26 cellular contexts compared by ENCODE assay signal in genomic region chr17:78624461-78625216, GRCh38. TPM values are rescaled to one million over a fixed set of nuclear protein-coding genes. Genes with fewer than 3 reads are reported as not detected.
"Had no signal": no experiment of that assay in that cellular context is flagged by ENCODE, and none has a peak within 500 bp of the region (broad histone marks: within the 10 kb centered on the region; RNA-seq: fewer than 3 reads in every experiment).

No MANE protein-coding gene starts in this region.

- H3K4me1 ChIP-seq: ascending aorta, neural progenitor cell, thyroid gland, upper lobe of right lung had no signal

- H3K27me3 Mint-ChIP-seq: activated CD8-positive, alpha-beta T cell treated with anti-CD3 and anti-CD28 coated beads for 36 hours; activated naive CD4-positive, alpha-beta T cell treated with anti-CD3 and anti-CD28 coated beads, Interleukin-2, amount 50 U/mL, for 24 hours; naive thymus-derived CD8-positive, alpha-beta T cell had no signal

- DNase-seq: activated CD4-positive, alpha-beta T cell treated with anti-CD3 and anti-CD28 coated beads, Interleukin-2, amount 10 ng/mL, durations not matched to agents 24 days and 14 days; activated CD8-positive, alpha-beta memory T cell treated with anti-CD3 and anti-CD28 coated beads, Interleukin-2, amount 10 ng/mL, durations not matched to agents 7 days and 5 days; activated CD8-positive, alpha-beta T cell treated with anti-CD3 and anti-CD28 coated beads for 36 hours; activated gamma-delta T cell; activated T-cell treated with anti-CD3 and anti-CD28 coated beads for 4 hours; brain microvascular endothelial cell; caudate nucleus; effector CD4-positive, alpha-beta T cell; foreskin fibroblast; naive thymus-derived CD8-positive, alpha-beta T cell; stimulated activated CD4-positive, alpha-beta T cell treated with anti-CD3 and anti-CD28 coated beads, Interleukin-4, amount 100 ng/mL, for 24 hours; stimulated activated naive CD8-positive, alpha-beta T cell treated with anti-CD3 and anti-CD28 coated beads, Interleukin-15, Interleukin-2, amounts not matched to agents 100 U/mL and 50 U/mL, for 24 hours; T1000; thyroid gland; upper lobe of right lung had no signal

- H3K27me3 ChIP-seq: ascending aorta, brain microvascular endothelial cell, neural progenitor cell, thyroid gland, upper lobe of right lung had no signal

- H3K36me3 ChIP-seq: ascending aorta, brain microvascular endothelial cell, neural progenitor cell, thyroid gland, upper lobe of right lung had no signal

- H3K4me2 ChIP-seq: neural progenitor cell had no signal

- H3K27ac ChIP-seq: ascending aorta, brain microvascular endothelial cell, neural progenitor cell, thyroid gland, upper lobe of right lung had no signal

- H3K9me3 Mint-ChIP-seq: activated CD4-positive, alpha-beta T cell treated with anti-CD3 and anti-CD28 coated beads, Interleukin-2, amount 10 ng/mL, durations not matched to agents 24 days and 14 days; activated CD8-positive, alpha-beta T cell treated with anti-CD3 and anti-CD28 coated beads for 36 hours; activated naive CD4-positive, alpha-beta T cell treated with anti-CD3 and anti-CD28 coated beads, Interleukin-2, amount 50 U/mL, for 24 hours; activated T-helper 1 cell treated with anti-CD3 and anti-CD28 coated beads, Interleukin-12 subunit alpha, Interleukin-12 subunit beta, Interleukin-2, Interleukin-4 antibody, amounts not matched to agents 30 ng/mL and 10 ng/mL and 1 ng/mL, durations not matched to agents 14 hours and 24 hours and 36 hours; dendritic cell treated with granulocyte-macrophage colony-stimulating factor and Interleukin-4, amounts not matched to agents 40 ng/mL and 50 ng/mL, for 4 days; T-helper 1 cell treated with Interleukin-12 subunit alpha and Interleukin-12 subunit beta and Interleukin-4 antibody, amounts not matched to agents 30 μg/mL and 1 μg/mL, for 36 hours had no signal

- H3K4me3 ChIP-seq: ascending aorta, lung, neural progenitor cell, thyroid gland, upper lobe of right lung had no signal

- H3K27ac Mint-ChIP-seq: activated CD4-positive, alpha-beta T cell treated with anti-CD3 and anti-CD28 coated beads, Interleukin-2, amount 10 ng/mL, durations not matched to agents 24 days and 14 days; activated CD8-positive, alpha-beta memory T cell treated with anti-CD3 and anti-CD28 coated beads, Interleukin-2, amount 10 ng/mL, durations not matched to agents 7 days and 5 days; activated CD8-positive, alpha-beta T cell treated with anti-CD3 and anti-CD28 coated beads for 36 hours; activated naive CD4-positive, alpha-beta T cell treated with anti-CD3 and anti-CD28 coated beads, Interleukin-2, amount 50 U/mL, for 24 hours; activated T-helper 1 cell treated with anti-CD3 and anti-CD28 coated beads, Interleukin-12 subunit alpha, Interleukin-12 subunit beta, Interleukin-2, Interleukin-4 antibody, amounts not matched to agents 30 ng/mL and 10 ng/mL and 1 ng/mL, durations not matched to agents 14 hours and 24 hours and 36 hours; dendritic cell treated with granulocyte-macrophage colony-stimulating factor and Interleukin-4, amounts not matched to agents 40 ng/mL and 50 ng/mL, for 4 days; mesothelial cell of epicardium; naive thymus-derived CD8-positive, alpha-beta T cell; T-helper 1 cell treated with Interleukin-12 subunit alpha and Interleukin-12 subunit beta and Interleukin-4 antibody, amounts not matched to agents 30 μg/mL and 1 μg/mL, for 36 hours had no signal

- H3K9ac ChIP-seq: neural progenitor cell had no signal

- H3K36me3 Mint-ChIP-seq: activated CD8-positive, alpha-beta memory T cell treated with anti-CD3 and anti-CD28 coated beads, Interleukin-2, amount 10 ng/mL, durations not matched to agents 7 days and 5 days; activated naive CD4-positive, alpha-beta T cell treated with anti-CD3 and anti-CD28 coated beads, Interleukin-2, amount 50 U/mL, for 24 hours; neural progenitor cell had no signal

- H3K9me3 ChIP-seq: ascending aorta, thyroid gland, upper lobe of right lung had no signal

- ATAC-seq: activated CD4-positive, CD25-positive, alpha-beta regulatory T cell treated with anti-CD3 and anti-CD28 coated beads, Interleukin-2, amount 50 U/mL, for 24 hours; activated CD8-positive, alpha-beta memory T cell treated with anti-CD3 and anti-CD28 coated beads, Interleukin-2, amount 10 ng/mL, durations not matched to agents 7 days and 5 days; activated CD8-positive, alpha-beta T cell treated with anti-CD3 and anti-CD28 coated beads for 36 hours; left lobe of liver; naive thymus-derived CD8-positive, alpha-beta T cell; stimulated activated naive CD8-positive, alpha-beta T cell treated with anti-CD3 and anti-CD28 coated beads, Interleukin-15, Interleukin-2, amounts not matched to agents 100 U/mL and 50 U/mL, for 24 hours; upper lobe of right lung had no signal

- H3K4me3 Mint-ChIP-seq: activated CD4-positive, alpha-beta T cell treated with anti-CD3 and anti-CD28 coated beads, Interleukin-2, amount 10 ng/mL, durations not matched to agents 24 days and 14 days; activated CD8-positive, alpha-beta memory T cell treated with anti-CD3 and anti-CD28 coated beads, Interleukin-2, amount 10 ng/mL, durations not matched to agents 7 days and 5 days; activated CD8-positive, alpha-beta T cell treated with anti-CD3 and anti-CD28 coated beads for 36 hours; activated naive CD4-positive, alpha-beta T cell treated with anti-CD3 and anti-CD28 coated beads, Interleukin-2, amount 50 U/mL, for 24 hours; activated T-helper 1 cell treated with anti-CD3 and anti-CD28 coated beads, Interleukin-12 subunit alpha, Interleukin-12 subunit beta, Interleukin-2, Interleukin-4 antibody, amounts not matched to agents 30 ng/mL and 10 ng/mL and 1 ng/mL, durations not matched to agents 14 hours and 24 hours and 36 hours; dendritic cell treated with granulocyte-macrophage colony-stimulating factor and Interleukin-4, amounts not matched to agents 40 ng/mL and 50 ng/mL, for 4 days; mesothelial cell of epicardium; naive thymus-derived CD8-positive, alpha-beta T cell; neural progenitor cell; T-helper 1 cell treated with Interleukin-12 subunit alpha and Interleukin-12 subunit beta and Interleukin-4 antibody, amounts not matched to agents 30 μg/mL and 1 μg/mL, for 36 hours had no signal

- H2AFZ ChIP-seq: neural progenitor cell had no signal

- H3K4me1 Mint-ChIP-seq: activated CD4-positive, alpha-beta T cell treated with anti-CD3 and anti-CD28 coated beads, Interleukin-2, amount 10 ng/mL, durations not matched to agents 24 days and 14 days; activated CD8-positive, alpha-beta memory T cell treated with anti-CD3 and anti-CD28 coated beads, Interleukin-2, amount 10 ng/mL, durations not matched to agents 7 days and 5 days; activated naive CD4-positive, alpha-beta T cell treated with anti-CD3 and anti-CD28 coated beads, Interleukin-2, amount 50 U/mL, for 24 hours; neural progenitor cell had no signal

RNA-seq across cellular contexts. Expression of gene DNAH17, which starts 47.4 kb away (rescaled TPM):
- total RNA-seq: ascending aorta, epithelial cell of proximal tubule, left lobe of liver had no signal
